8 cellular contexts compared by ENCODE assay signal in the genomic region with DNA sequence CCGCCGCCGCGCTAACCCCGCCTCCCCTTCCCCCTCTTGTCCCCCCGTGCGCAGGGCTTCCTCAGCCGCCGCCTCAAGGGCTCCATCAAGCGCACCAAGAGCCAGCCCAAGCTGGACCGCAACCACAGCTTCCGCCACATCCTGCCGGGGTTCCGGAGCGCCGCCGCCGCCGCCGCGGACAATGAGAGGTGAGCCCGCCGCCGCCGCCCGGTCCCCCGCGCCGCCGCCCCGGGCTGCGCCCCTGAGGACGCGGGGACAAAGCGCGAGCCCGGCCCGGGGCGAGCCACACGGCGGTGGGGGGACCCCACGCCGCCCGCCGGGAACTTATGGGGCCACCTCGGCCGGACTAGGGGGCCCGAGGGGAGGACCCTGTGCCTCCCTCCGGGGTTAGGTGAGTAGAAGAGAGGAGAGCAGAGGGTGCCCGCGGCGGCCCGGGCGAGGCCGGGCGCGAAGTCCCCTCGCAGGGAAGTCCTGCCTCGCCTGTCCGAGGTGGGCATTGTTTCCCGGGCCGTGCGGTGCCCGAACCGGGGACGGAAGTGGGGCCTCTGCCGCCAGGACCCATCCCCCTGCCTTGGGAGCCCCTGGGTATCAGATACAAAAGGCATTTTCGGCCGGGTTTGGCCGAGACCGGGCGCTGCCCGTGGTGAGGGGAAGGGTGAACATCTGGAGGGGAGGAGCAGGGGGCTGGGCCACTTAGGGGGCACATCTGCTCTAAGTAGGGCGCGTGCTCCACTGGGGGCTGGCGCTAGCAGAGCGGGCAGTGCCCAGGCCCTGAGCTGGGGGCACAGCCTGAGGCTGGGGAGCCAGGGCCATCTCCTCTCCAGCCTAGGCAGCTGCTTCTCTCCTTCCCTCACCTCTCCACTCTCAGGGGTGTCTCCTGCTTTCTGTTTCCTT. TPM values are rescaled to one million over a fixed set of nuclear protein-coding genes. Genes with fewer than 3 reads are reported as not detected.
DNase-seq lines count a peak whose midpoint lies in the region; TF ChIP-seq lines count a peak whose summit lies in the region.

No MANE protein-coding gene starts in this region.

- H3K27me3 Mint-ChIP-seq in HFFc6 (ENCODE audit: insufficient read depth), result no peaks in the 10 kb centered on the region; the same call in 1 of the 2 replicates
- peaks cover 12 to 30% (median 25%) of the 10 kb centered on the region in 3 donors for H3K27me3 Mint-ChIP-seq in immature natural killer cell (ENCODE audit: low read depth in 3 of 3)

- TF ChIP-seq CTCF in HFFc6 (IDR thresholded peaks at IDR 0.05), result no peak

- H3K36me3 Mint-ChIP-seq in HFFc6 (ENCODE audit: low read depth), result no peaks in the 10 kb centered on the region
- H3K36me3 Mint-ChIP-seq in immature natural killer cell, result no peaks in the 10 kb centered on the region

- peaks cover 21% of the 10 kb centered on the region for H3K4me1 Mint-ChIP-seq in HFFc6 (ENCODE audit: low read depth)
- H3K4me1 Mint-ChIP-seq in immature natural killer cell, result peaks cover 6 to 16% of the 10 kb centered on the region in 2 donors

- peak; percentile 44 for DNase-seq in NCI-H345 (lab: John Stamatoyannopoulos, UW)
- no peak for DNase-seq in NCI-H345 treated with DMSO at 0.1 percent for 48 hours (lab: John Stamatoyannopoulos, UW; ENCODE audit: unreplicated experiment)
- DNase-seq in HFFc6, result peak; percentile 25
- peak; percentile 38 for DNase-seq in RKO (ENCODE audit: low spot score)
- peak; percentile 82 for DNase-seq in astrocyte of the hippocampus (ENCODE audit: low read depth, low spot score)
- peak; percentile 76 to 78 (median 77) for DNase-seq in immature natural killer cell
- peak; percentile 31 to 34 for DNase-seq in stimulated activated CD4-positive, alpha-beta T cell treated with anti-CD3 and anti-CD28 coated beads, Interleukin-2, amount 100 ng/mL, for 48 hours
- no peak for DNase-seq in SK-N-DZ (ENCODE audit: low spot score)

- peak overlapping the region; percentile 82 for H3K4me3 Mint-ChIP-seq in HFFc6
- H3K4me3 Mint-ChIP-seq in immature natural killer cell, result peak overlapping the region; percentile 61 to 78 (median 73)

- no peaks in the 10 kb centered on the region for H3K9me3 Mint-ChIP-seq in HFFc6
- H3K9me3 Mint-ChIP-seq in immature natural killer cell, result no peaks in the 10 kb centered on the region

- peak overlapping the region; percentile 68 for H3K27ac Mint-ChIP-seq in HFFc6
- H3K27ac Mint-ChIP-seq in immature natural killer cell, result no peak overlapping the region

RNA-seq across cellular contexts. Expression of gene DAB2IP, which starts 48.1 kb away (rescaled TPM):
- 10 to 100 TPM; 23.0 to 28.2 (median 25.7) TPM for total RNA-seq in HFFc6 (2021; fragmentation: NEBNext Ultra II Directional; extraction: Animal tissue kit (Norgen Biotek cat#: 25700))
- polyA plus RNA-seq in immature natural killer cell, result 1 to 10 TPM in 1 of 3 donors, under 1 TPM in 1, not detected in 1; 0.06 to 1.1 TPM
- 19.9 and 27.0 TPM in 2 replicates for polyA plus RNA-seq in SK-N-DZ (2014; cell fraction: cytosol; rRNA removed)
- polyA plus RNA-seq in SK-N-DZ (2014; cell fraction: nucleus; rRNA removed), result 18.5 and 25.6 TPM in 2 replicates

Comparison
In these comparisons a context has a peak if more than half of its experiments do, and no peak if none do; other contexts are left out.
1. DNase-seq: peak in NCI-H345 (single experiment), HFFc6 (single experiment), RKO (single experiment), astrocyte of the hippocampus (single experiment), immature natural killer cell (3 of 3) and stimulated activated CD4-positive, alpha-beta T cell treated with anti-CD3 and anti-CD28 coated beads, Interleukin-2, amount 100 ng/mL, for 48 hours (2 of 2); none in NCI-H345 treated with DMSO at 0.1 percent for 48 hours (single experiment) and SK-N-DZ (single experiment).